In the genomic region with DNA sequence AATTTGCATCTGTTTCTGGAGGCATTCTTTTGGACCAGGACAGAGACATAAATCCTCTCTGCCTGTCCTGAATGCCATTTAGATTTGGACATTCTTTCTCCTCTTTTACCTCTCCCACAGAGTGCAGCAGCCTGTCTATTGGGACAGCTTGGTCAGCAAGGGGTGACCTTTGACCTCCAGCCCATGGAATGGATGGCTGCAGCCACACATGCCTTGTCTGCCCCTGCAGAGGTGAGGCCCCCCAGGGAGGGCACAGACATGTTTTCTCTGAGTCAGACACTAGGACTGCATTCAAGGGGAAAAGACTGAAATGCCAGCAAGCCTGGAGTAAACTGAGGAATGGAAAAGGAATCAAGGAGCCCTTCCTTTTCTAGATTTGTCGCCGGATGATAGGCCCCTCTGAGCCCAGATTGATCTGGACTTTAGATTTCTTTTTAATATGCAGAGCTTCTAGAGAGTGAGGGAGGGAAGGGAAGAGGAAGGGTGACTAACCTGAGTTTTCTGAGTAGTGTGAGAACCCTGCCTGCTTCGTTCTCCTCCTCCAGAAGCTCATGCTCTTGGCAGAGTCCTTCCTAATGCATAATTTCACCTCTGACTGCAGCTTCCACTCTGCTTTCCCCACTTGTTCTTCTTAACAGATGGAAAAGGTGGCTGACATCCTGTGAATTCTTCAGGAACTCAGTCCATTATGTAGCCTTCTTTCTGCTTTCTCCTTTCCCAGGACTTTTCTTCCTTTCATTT, we compare ENCODE assay signal across 30 cellular contexts. TPM values are rescaled to one million over a fixed set of nuclear protein-coding genes. Genes with fewer than 3 reads are reported as not detected.
DNase-seq lines count a peak whose midpoint lies in the region; ATAC-seq, FAIRE-seq and TF ChIP-seq lines count a peak whose summit lies in the region.
"Had no signal": no experiment of that assay in that cellular context is flagged by ENCODE, and none has a peak within 500 bp of the region (broad histone marks: within the 10 kb centered on the region; RNA-seq: fewer than 3 reads in every experiment).

No MANE protein-coding gene starts in this region.

- H3K36me3 ChIP-seq in HepG2 (replicated peaks in 1 of 2; ENCODE audit: control insufficient read depth in 1 of 2, insufficient read depth in 2 of 2, low read length in 2 of 2) (peaks cover 18 to 56% of the 10 kb centered on the region in 2 experiments), right lobe of liver (peaks cover 0 to 25% (median 0%) of the 10 kb centered on the region in 4 donors), mucosa of descending colon (ENCODE audit: low read depth) (no peaks in the 10 kb centered on the region)

- H3K9me3 Mint-ChIP-seq in chondrocyte (ENCODE audit: low read depth), result no peaks in the 10 kb centered on the region
- H3K9me3 Mint-ChIP-seq: activated B cell treated with CpG ODN at 0.5 μM for 24 hours; T-helper 2 cell treated with Interferon-gamma antibody and Interleukin-4, amounts not matched to agents 5 μg/mL and 100 μg/mL, for 36 hours had no signal

- no peak for TF ChIP-seq RAD21 in HepG2 (CRISPR knock-in tag; IDR thresholded peaks at IDR 0.05)

- H3K4me1 ChIP-seq in HepG2 (ENCODE audit: insufficient read depth, low read length), result peaks cover 9% of the 10 kb centered on the region
- no peaks in the 10 kb centered on the region for H3K4me1 ChIP-seq in right lobe of liver
- H3K4me1 ChIP-seq in mucosa of descending colon (ENCODE audit: low read depth), result no peaks in the 10 kb centered on the region
- H3K4me1 ChIP-seq: adrenal gland, Caco-2, lower lobe of right lung, stomach, tibial nerve had no signal

- no peak overlapping the region for H2AFZ ChIP-seq in HepG2 (ENCODE audit: low read length)

- no peak for TF ChIP-seq EP300 in HepG2 (IDR thresholded peaks at IDR 0.05; ENCODE audit: low read depth in 2 of 2, low read length in 2 of 2)
- no peak for TF ChIP-seq EP300 in HepG2 (CRISPR knock-in tag; IDR thresholded peaks at IDR 0.05; ENCODE audit: borderline replicate concordance)

- POLR2A ChIA-PET in HepG2 (lab: Yijun Ruan, JAX), result interaction anchor here (1.4 kb wide), 1 partner anchor 16 kb away, joined by 3 read pairs; a partner anchor contains a TSS

- CTCF ChIA-PET in HepG2 (lab: Yijun Ruan, JAX; ENCODE audit: low intra/inter-chr PET ratio, low total read pairs), result no interaction called here

- peak overlapping the region; percentile 71 for H3K27ac Mint-ChIP-seq in chondrocyte (ENCODE audit: unreplicated experiment)
- H3K27ac Mint-ChIP-seq: activated B cell treated with CpG ODN at 0.5 μM for 24 hours; B cell; T-helper 2 cell treated with Interferon-gamma antibody and Interleukin-4, amounts not matched to agents 5 μg/mL and 100 μg/mL, for 36 hours had no signal

- H3K9me3 ChIP-seq in HepG2 (ENCODE audit: low read length), result no peaks in the 10 kb centered on the region
- H3K9me3 ChIP-seq in right lobe of liver, result no peaks in the 10 kb centered on the region
- no peaks in the 10 kb centered on the region for H3K9me3 ChIP-seq in mucosa of descending colon
- H3K9me3 ChIP-seq: adrenal gland, Caco-2, lower lobe of right lung, SK-N-SH, stomach, tibial nerve had no signal

- no peaks in the 10 kb centered on the region for H3K79me2 ChIP-seq in HepG2 (ENCODE audit: insufficient read depth, low read length)

- H4K20me1 ChIP-seq in HepG2 (ENCODE audit: insufficient read depth, low read length), result no peaks in the 10 kb centered on the region

- no peaks in the 10 kb centered on the region for H3K27me3 Mint-ChIP-seq in chondrocyte (ENCODE audit: low read depth)
- H3K27me3 Mint-ChIP-seq: activated B cell treated with CpG ODN at 0.5 μM for 24 hours, B cell had no signal

- in situ Hi-C loops in HepG2 (cut with HindIII; ENCODE audit: extremely low pct_ligation_motif_present, low pct_unique_long_range_greater_than_20kb), result no loop called here

- peaks cover 12% of the 10 kb centered on the region for H3K4me1 Mint-ChIP-seq in chondrocyte (ENCODE audit: low read depth)
- H3K4me1 Mint-ChIP-seq: activated B cell treated with CpG ODN at 0.5 μM for 24 hours, B cell had no signal

- no peak for TF ChIP-seq POLR2A in HepG2 (IDR thresholded peaks at IDR 0.05; ENCODE audit: insufficient read depth in 1 of 2, low read depth in 2 of 2, low read length in 2 of 2)
- no peak for TF ChIP-seq POLR2A in right lobe of liver (IDR thresholded peaks at IDR 0.05)

- ATAC-seq in HepG2 (peak; percentile 69), right lobe of liver (no peak), mucosa of descending colon (no peak)
- ATAC-seq: lower lobe of right lung had no signal

- H3K27ac ChIP-seq in HepG2 (ENCODE audit: extremely low read length, insufficient read depth, low read length) (no peak overlapping the region), right lobe of liver (no peak overlapping the region)
- H3K27ac ChIP-seq: adrenal gland, dorsolateral prefrontal cortex, lower lobe of right lung, stomach, tibial nerve had no signal

- TF ChIP-seq CTCF in HepG2 (CRISPR knock-in tag; IDR thresholded peaks at IDR 0.05) (no peak), right lobe of liver (IDR thresholded peaks at IDR 0.05) (no peak), chondrocyte (IDR thresholded peaks at IDR 0.05) (no peak), mucosa of descending colon (IDR thresholded peaks at IDR 0.05) (no peak)

- H3K9ac ChIP-seq in HepG2 (ENCODE audit: insufficient read depth, low read depth, low read length), result no peak overlapping the region
- H3K9ac ChIP-seq: SK-N-SH had no signal

- no peak overlapping the region for H3K4me2 ChIP-seq in HepG2 (ENCODE audit: low read depth, low read length)
- H3K4me2 ChIP-seq: SK-N-SH had no signal

- peaks cover 33% of the 10 kb centered on the region for H3K36me3 Mint-ChIP-seq in chondrocyte (ENCODE audit: low read depth)

- intact Hi-C loops in HepG2 (cut with micrococcal nuclease; ENCODE audit: unreplicated experiment) (no loop called here), right lobe of liver (cut with DNase I) (no loop called here), mucosa of descending colon (cut with DNase I, micrococcal nuclease) (no loop called here)

- no peak overlapping the region for H3K4me3 ChIP-seq in HepG2 (replicated peaks in 1 of 3; ENCODE audit: insufficient read depth in 1 of 3, low read depth in 2 of 3, low read length in 3 of 3)
- H3K4me3 ChIP-seq in right lobe of liver, result no peak overlapping the region
- H3K4me3 ChIP-seq in mucosa of descending colon, result no peak overlapping the region
- H3K4me3 ChIP-seq: adrenal gland, dorsolateral prefrontal cortex, lower lobe of right lung, stomach, tibial nerve had no signal

- peak; percentile 67 for FAIRE-seq in HepG2 (lab: Jason Lieb, UNC)
- FAIRE-seq: frontal cortex, keratinocyte had no signal

- H3K27me3 ChIP-seq in HepG2 (ENCODE audit: control insufficient read depth in 1 of 2, insufficient read depth in 2 of 2, low read length in 2 of 2) (no peaks in the 10 kb centered on the region), right lobe of liver (no peaks in the 10 kb centered on the region)
- H3K27me3 ChIP-seq: adrenal gland, dorsolateral prefrontal cortex, stomach, tibial nerve had no signal

- DNase-seq in HepG2 (ENCODE audit: low spot score) (no peak), right lobe of liver (no peak), chondrocyte (ENCODE audit: low spot score) (no peak), islet precursor cell (peak; percentile 86), NCI-H2171 (lab: John Stamatoyannopoulos, UW) (no peak), HuH-7.5 (ENCODE audit: low spot score) (no peak), mucosa of descending colon (no peak), NCI-H1694 (lab: John Stamatoyannopoulos, UW) (no peak)
- DNase-seq: 8988T; activated B cell treated with CpG ODN at 0.5 μM for 24 hours; activated CD4-positive, alpha-beta T cell treated with anti-CD3 and anti-CD28 coated beads, Interleukin-2, amount 50 U/mL, for 48 hours; activated CD8-positive, alpha-beta memory T cell treated with anti-CD3 and anti-CD28 coated beads, Interleukin-2, amount 50 U/mL, for 48 hours; activated gamma-delta T cell; dorsolateral prefrontal cortex; erythroblast; hypothalamus; KBM-7; lower lobe of right lung; NCI-H69; retina; SK-N-SH; stimulated activated CD4-positive, alpha-beta T cell treated with anti-CD3 and anti-CD28 coated beads, Interleukin-4, amount 100 ng/mL, for 4 hours; stomach had no signal

- H3K4me3 Mint-ChIP-seq in chondrocyte (ENCODE audit: unreplicated experiment), result no peak overlapping the region
- H3K4me3 Mint-ChIP-seq: activated B cell treated with CpG ODN at 0.5 μM for 24 hours; B cell; T-helper 2 cell treated with Interferon-gamma antibody and Interleukin-4, amounts not matched to agents 5 μg/mL and 100 μg/mL, for 36 hours had no signal

- 96% methylated on average over 3 of the region's 3 CpGs for WGBS in HepG2 (ENCODE audit: low lambda C conversion rate)
- 90% methylated on average over 2 of the region's 3 CpGs for WGBS in right lobe of liver (ENCODE audit: insufficient coverage, low coverage, low lambda C conversion rate, missing lambda C conversion rate)

- no TSS peak for BruUV-seq in HepG2 (replicated peaks; lab: Mats Ljungman, UMichigan)

RNA-seq across cellular contexts. Expression of a gene that starts 16.1 kb away (rescaled TPM):
- total RNA-seq in HepG2 (2016; rRNA removed; fragmentation: Illumina TruSeq; extraction: Trizol) (77.5 and 78.0 TPM in 2 replicates), right lobe of liver (10 to 100 TPM in 4 of 6 experiments, 1 to 10 TPM in 2; 8.2 to 14.8 (median 11.6) TPM), chondrocyte (20.3 to 21.3 TPM (median 20.7 TPM) in 3 replicates), mucosa of descending colon (10 to 100 TPM; 21.0 to 30.1 (median 23.8) TPM)
- total RNA-seq in HepG2 (2016; cell fraction: cytosol; rRNA removed; fragmentation: Illumina TruSeq; extraction: Trizol; ENCODE audit: low read depth), result 26.9 and 32.1 TPM in 2 replicates
- 64.0 and 77.3 TPM in 2 replicates for total RNA-seq in HepG2 (2016; cell fraction: insoluble cytoplasmic fraction; rRNA removed; fragmentation: Illumina TruSeq; extraction: Trizol)
- total RNA-seq in HepG2 (2016; cell fraction: membrane; rRNA removed; fragmentation: Illumina TruSeq; extraction: Trizol), result 48.8 and 53.6 TPM in 2 replicates
- total RNA-seq in HepG2 (2016; cell fraction: nucleus; rRNA removed; fragmentation: Illumina TruSeq; extraction: Trizol), result 76.4 and 96.7 TPM in 2 replicates
- 84.6 and 85.5 TPM in 2 replicates for polyA plus RNA-seq in HepG2 (2011; rRNA removed)
- 56.8 and 57.9 TPM in 2 replicates for polyA plus RNA-seq in HepG2 (2011; cell fraction: cytosol; rRNA removed)
- polyA plus RNA-seq in HepG2 (2011; cell fraction: nucleus; rRNA removed), result 188 and 192 TPM in 2 replicates
- polyA plus RNA-seq in HepG2 (2012), result 71.9 and 80.9 TPM in 2 replicates
- 15.6 and 16.8 TPM in 2 replicates for polyA plus RNA-seq in HepG2 (2016; cell fraction: cytosol; fragmentation: Illumina TruSeq; extraction: Trizol; ENCODE audit: low read depth)
- polyA plus RNA-seq in HepG2 (2016; cell fraction: insoluble cytoplasmic fraction; fragmentation: Illumina TruSeq; extraction: Trizol; ENCODE audit: low read depth), result 85.9 and 98.6 TPM in 2 replicates
- polyA plus RNA-seq in HepG2 (2016; cell fraction: membrane; fragmentation: Illumina TruSeq; extraction: Trizol; ENCODE audit: low read depth), result 41.6 and 46.1 TPM in 2 replicates
- polyA plus RNA-seq in HepG2 (2016; cell fraction: nucleus; fragmentation: Illumina TruSeq; extraction: Trizol; ENCODE audit: insufficient read depth, low read depth), result 172 and 200 TPM in 2 replicates
- 60.1 and 174 TPM in 2 replicates for polyA minus RNA-seq in HepG2 (2011; rRNA and poly(A)+ RNA removed; ENCODE audit: low replicate concordance)
- polyA minus RNA-seq in HepG2 (2011; cell fraction: cytosol; rRNA and poly(A)+ RNA removed), result 43.8 and 44.1 TPM in 2 replicates
- 158 and 170 TPM in 2 replicates for polyA minus RNA-seq in HepG2 (2011; cell fraction: nucleus; rRNA and poly(A)+ RNA removed)

RNA-seq across cellular contexts. Expression of a gene that starts 22.7 kb away (rescaled TPM):
- total RNA-seq in HepG2 (2016; rRNA removed; fragmentation: Illumina TruSeq; extraction: Trizol) (17.6 and 45.9 TPM in 2 replicates), right lobe of liver (10 to 100 TPM in 5 of 6 experiments, 1 to 10 TPM in 1; 9.2 to 14.0 (median 12.7) TPM), chondrocyte (42.1 to 63.2 TPM (median 42.7 TPM) in 3 replicates), mucosa of descending colon (10 to 100 TPM; 24.6 to 48.5 (median 35.1) TPM)
- 8.2 and 9.2 TPM in 2 replicates for total RNA-seq in HepG2 (2016; cell fraction: cytosol; rRNA removed; fragmentation: Illumina TruSeq; extraction: Trizol; ENCODE audit: low read depth)
- total RNA-seq in HepG2 (2016; cell fraction: insoluble cytoplasmic fraction; rRNA removed; fragmentation: Illumina TruSeq; extraction: Trizol), result 14.3 and 47.5 TPM in 2 replicates
- 5.9 and 7.0 TPM in 2 replicates for total RNA-seq in HepG2 (2016; cell fraction: membrane; rRNA removed; fragmentation: Illumina TruSeq; extraction: Trizol)
- 69.9 and 80.6 TPM in 2 replicates for total RNA-seq in HepG2 (2016; cell fraction: nucleus; rRNA removed; fragmentation: Illumina TruSeq; extraction: Trizol)
- polyA plus RNA-seq in HepG2 (2011; rRNA removed), result 83.5 and 102 TPM in 2 replicates
- polyA plus RNA-seq in HepG2 (2011; cell fraction: cytosol; rRNA removed), result 8.8 and 10.1 TPM in 2 replicates
- 954 and 1,192 TPM in 2 replicates for polyA plus RNA-seq in HepG2 (2011; cell fraction: nucleus; rRNA removed)
- 30.9 and 34.5 TPM in 2 replicates for polyA plus RNA-seq in HepG2 (2012)
- polyA plus RNA-seq in HepG2 (2016; cell fraction: cytosol; fragmentation: Illumina TruSeq; extraction: Trizol; ENCODE audit: low read depth), result 1.4 and 1.7 TPM in 2 replicates
- polyA plus RNA-seq in HepG2 (2016; cell fraction: insoluble cytoplasmic fraction; fragmentation: Illumina TruSeq; extraction: Trizol; ENCODE audit: low read depth), result 12.2 and 14.0 TPM in 2 replicates
- polyA plus RNA-seq in HepG2 (2016; cell fraction: membrane; fragmentation: Illumina TruSeq; extraction: Trizol; ENCODE audit: low read depth), result 3.6 and 5.1 TPM in 2 replicates
- polyA plus RNA-seq in HepG2 (2016; cell fraction: nucleus; fragmentation: Illumina TruSeq; extraction: Trizol; ENCODE audit: insufficient read depth, low read depth), result 225 and 235 TPM in 2 replicates
- 31.0 and 31.7 TPM in 2 replicates for polyA minus RNA-seq in HepG2 (2011; rRNA and poly(A)+ RNA removed; ENCODE audit: low replicate concordance)
- polyA minus RNA-seq in HepG2 (2011; cell fraction: cytosol; rRNA and poly(A)+ RNA removed), result 2.2 and 3.7 TPM in 2 replicates
- polyA minus RNA-seq in HepG2 (2011; cell fraction: nucleus; rRNA and poly(A)+ RNA removed), result 93.5 and 94.1 TPM in 2 replicates

RNA-seq across cellular contexts. Expression of a gene that starts 22.8 kb away (rescaled TPM):
- total RNA-seq in HepG2 (2016; rRNA removed; fragmentation: Illumina TruSeq; extraction: Trizol) (37.0 and 37.1 TPM in 2 replicates), right lobe of liver (10 to 100 TPM in 1 of 6 experiments, 1 to 10 TPM in 5; 7.7 to 11.1 (median 9.1) TPM), chondrocyte (30.4 to 35.4 TPM (median 33.4 TPM) in 3 replicates), mucosa of descending colon (10 to 100 TPM; 11.5 to 21.2 (median 15.5) TPM)
- total RNA-seq in HepG2 (2016; cell fraction: cytosol; rRNA removed; fragmentation: Illumina TruSeq; extraction: Trizol; ENCODE audit: low read depth), result 6.7 and 8.0 TPM in 2 replicates
- 32.3 and 35.9 TPM in 2 replicates for total RNA-seq in HepG2 (2016; cell fraction: insoluble cytoplasmic fraction; rRNA removed; fragmentation: Illumina TruSeq; extraction: Trizol)
- 10.0 and 11.2 TPM in 2 replicates for total RNA-seq in HepG2 (2016; cell fraction: membrane; rRNA removed; fragmentation: Illumina TruSeq; extraction: Trizol)
- total RNA-seq in HepG2 (2016; cell fraction: nucleus; rRNA removed; fragmentation: Illumina TruSeq; extraction: Trizol), result 22.4 and 23.6 TPM in 2 replicates
- 87.6 and 91.8 TPM in 2 replicates for polyA plus RNA-seq in HepG2 (2011; rRNA removed)
- 49.3 and 55.5 TPM in 2 replicates for polyA plus RNA-seq in HepG2 (2011; cell fraction: cytosol; rRNA removed)
- polyA plus RNA-seq in HepG2 (2011; cell fraction: nucleus; rRNA removed), result 62.2 and 70.6 TPM in 2 replicates
- 23.9 and 27.2 TPM in 2 replicates for polyA plus RNA-seq in HepG2 (2012)
- 5.0 and 6.7 TPM in 2 replicates for polyA plus RNA-seq in HepG2 (2016; cell fraction: cytosol; fragmentation: Illumina TruSeq; extraction: Trizol; ENCODE audit: low read depth)
- polyA plus RNA-seq in HepG2 (2016; cell fraction: insoluble cytoplasmic fraction; fragmentation: Illumina TruSeq; extraction: Trizol; ENCODE audit: low read depth), result 42.9 and 52.8 TPM in 2 replicates
- 6.5 and 10.4 TPM in 2 replicates for polyA plus RNA-seq in HepG2 (2016; cell fraction: membrane; fragmentation: Illumina TruSeq; extraction: Trizol; ENCODE audit: low read depth)
- polyA plus RNA-seq in HepG2 (2016; cell fraction: nucleus; fragmentation: Illumina TruSeq; extraction: Trizol; ENCODE audit: insufficient read depth, low read depth), result 36.4 and 40.3 TPM in 2 replicates
- polyA minus RNA-seq in HepG2 (2011; rRNA and poly(A)+ RNA removed; ENCODE audit: low replicate concordance), result 64.2 and 95.2 TPM in 2 replicates
- 23.7 and 30.0 TPM in 2 replicates for polyA minus RNA-seq in HepG2 (2011; cell fraction: cytosol; rRNA and poly(A)+ RNA removed)
- 15.5 and 25.1 TPM in 2 replicates for polyA minus RNA-seq in HepG2 (2011; cell fraction: nucleus; rRNA and poly(A)+ RNA removed)

RNA-seq across cellular contexts. Expression of a gene that starts 35.1 kb away (rescaled TPM):
- total RNA-seq in HepG2 (2016; rRNA removed; fragmentation: Illumina TruSeq; extraction: Trizol) (52.1 and 76.0 TPM in 2 replicates), right lobe of liver (10 to 100 TPM; 19.7 to 34.1 (median 28.0) TPM), chondrocyte (24.5 to 44.9 TPM (median 30.0 TPM) in 3 replicates), mucosa of descending colon (10 to 100 TPM; 32.9 to 54.0 (median 39.8) TPM)
- total RNA-seq in HepG2 (2016; cell fraction: cytosol; rRNA removed; fragmentation: Illumina TruSeq; extraction: Trizol; ENCODE audit: low read depth), result 32.5 and 32.8 TPM in 2 replicates
- 48.9 and 75.0 TPM in 2 replicates for total RNA-seq in HepG2 (2016; cell fraction: insoluble cytoplasmic fraction; rRNA removed; fragmentation: Illumina TruSeq; extraction: Trizol)
- 43.8 and 49.1 TPM in 2 replicates for total RNA-seq in HepG2 (2016; cell fraction: membrane; rRNA removed; fragmentation: Illumina TruSeq; extraction: Trizol)
- 55.2 and 71.7 TPM in 2 replicates for total RNA-seq in HepG2 (2016; cell fraction: nucleus; rRNA removed; fragmentation: Illumina TruSeq; extraction: Trizol)
- 48.1 and 48.9 TPM in 2 replicates for polyA plus RNA-seq in HepG2 (2011; rRNA removed)
- 34.5 and 48.4 TPM in 2 replicates for polyA plus RNA-seq in HepG2 (2011; cell fraction: cytosol; rRNA removed)
- polyA plus RNA-seq in HepG2 (2011; cell fraction: nucleus; rRNA removed), result 177 and 202 TPM in 2 replicates
- 36.2 and 44.2 TPM in 2 replicates for polyA plus RNA-seq in HepG2 (2012)
- 25.9 and 28.7 TPM in 2 replicates for polyA plus RNA-seq in HepG2 (2016; cell fraction: cytosol; fragmentation: Illumina TruSeq; extraction: Trizol; ENCODE audit: low read depth)
- 39.4 and 50.0 TPM in 2 replicates for polyA plus RNA-seq in HepG2 (2016; cell fraction: insoluble cytoplasmic fraction; fragmentation: Illumina TruSeq; extraction: Trizol; ENCODE audit: low read depth)
- 34.2 and 36.1 TPM in 2 replicates for polyA plus RNA-seq in HepG2 (2016; cell fraction: membrane; fragmentation: Illumina TruSeq; extraction: Trizol; ENCODE audit: low read depth)
- 161 and 175 TPM in 2 replicates for polyA plus RNA-seq in HepG2 (2016; cell fraction: nucleus; fragmentation: Illumina TruSeq; extraction: Trizol; ENCODE audit: insufficient read depth, low read depth)
- polyA minus RNA-seq in HepG2 (2011; rRNA and poly(A)+ RNA removed; ENCODE audit: low replicate concordance), result 53.7 and 55.1 TPM in 2 replicates
- polyA minus RNA-seq in HepG2 (2011; cell fraction: cytosol; rRNA and poly(A)+ RNA removed), result 10.5 and 15.4 TPM in 2 replicates
- polyA minus RNA-seq in HepG2 (2011; cell fraction: nucleus; rRNA and poly(A)+ RNA removed), result 25.1 and 25.8 TPM in 2 replicates

RNA-seq across cellular contexts. Expression of a gene that starts 35.2 kb away (rescaled TPM):
- total RNA-seq in HepG2 (2016; rRNA removed; fragmentation: Illumina TruSeq; extraction: Trizol) (10.4 and 11.4 TPM in 2 replicates), right lobe of liver (10 to 100 TPM in 2 of 6 experiments, 1 to 10 TPM in 4; 7.1 to 12.5 (median 7.5) TPM), chondrocyte (26.5 to 34.3 TPM (median 26.6 TPM) in 3 replicates), mucosa of descending colon (10 to 100 TPM; 16.4 to 25.0 (median 19.7) TPM)
- 2.9 TPM in 2 replicates for total RNA-seq in HepG2 (2016; cell fraction: cytosol; rRNA removed; fragmentation: Illumina TruSeq; extraction: Trizol; ENCODE audit: low read depth)
- total RNA-seq in HepG2 (2016; cell fraction: insoluble cytoplasmic fraction; rRNA removed; fragmentation: Illumina TruSeq; extraction: Trizol), result 7.5 and 10.8 TPM in 2 replicates
- 5.1 and 6.6 TPM in 2 replicates for total RNA-seq in HepG2 (2016; cell fraction: membrane; rRNA removed; fragmentation: Illumina TruSeq; extraction: Trizol)
- total RNA-seq in HepG2 (2016; cell fraction: nucleus; rRNA removed; fragmentation: Illumina TruSeq; extraction: Trizol), result 17.4 and 28.1 TPM in 2 replicates
- polyA plus RNA-seq in HepG2 (2011; rRNA removed), result 4.8 and 5.9 TPM in 2 replicates
- 2.0 and 3.1 TPM in 2 replicates for polyA plus RNA-seq in HepG2 (2011; cell fraction: cytosol; rRNA removed)
- 33.3 and 35.2 TPM in 2 replicates for polyA plus RNA-seq in HepG2 (2011; cell fraction: nucleus; rRNA removed)
- 7.2 and 7.3 TPM in 2 replicates for polyA plus RNA-seq in HepG2 (2012)
- polyA plus RNA-seq in HepG2 (2016; cell fraction: cytosol; fragmentation: Illumina TruSeq; extraction: Trizol; ENCODE audit: low read depth), result 0.54 and 0.68 TPM in 2 replicates
- polyA plus RNA-seq in HepG2 (2016; cell fraction: insoluble cytoplasmic fraction; fragmentation: Illumina TruSeq; extraction: Trizol; ENCODE audit: low read depth), result 5.1 and 9.3 TPM in 2 replicates
- polyA plus RNA-seq in HepG2 (2016; cell fraction: membrane; fragmentation: Illumina TruSeq; extraction: Trizol; ENCODE audit: low read depth), result 1.3 and 2.5 TPM in 2 replicates
- 27.7 and 29.0 TPM in 2 replicates for polyA plus RNA-seq in HepG2 (2016; cell fraction: nucleus; fragmentation: Illumina TruSeq; extraction: Trizol; ENCODE audit: insufficient read depth, low read depth)
- 20.9 and 29.6 TPM in 2 replicates for polyA minus RNA-seq in HepG2 (2011; rRNA and poly(A)+ RNA removed; ENCODE audit: low replicate concordance)
- polyA minus RNA-seq in HepG2 (2011; cell fraction: cytosol; rRNA and poly(A)+ RNA removed), result 4.5 and 7.0 TPM in 2 replicates
- polyA minus RNA-seq in HepG2 (2011; cell fraction: nucleus; rRNA and poly(A)+ RNA removed), result 27.2 and 28.3 TPM in 2 replicates
